Comparison of ENCODE assay signal across 8 cellular contexts in genomic region chr14:24139272-24139934, GRCh38. TPM values are rescaled to one million over a fixed set of nuclear protein-coding genes. Genes with fewer than 3 reads are reported as not detected.
DNase-seq lines count a peak whose midpoint lies in the region; ATAC-seq and TF ChIP-seq lines count a peak whose summit lies in the region.

No MANE protein-coding gene starts in this region.

- H3K79me2 ChIP-seq in SU-DHL-6 (ENCODE audit: insufficient read depth, low read length): peaks cover 20% of the 10 kb centered on the region

- H3K9me2 ChIP-seq in SU-DHL-6 (replicated peaks; ENCODE audit: insufficient read depth, low read length): no peaks in the 10 kb centered on the region

- peaks cover 18 to 74% (median 67%) of the 10 kb centered on the region in 4 donors for H3K4me1 ChIP-seq in stomach

- H3K4me3 ChIP-seq in SU-DHL-6 (ENCODE audit: insufficient read depth, low read length, poor library complexity, severe bottlenecking): peak overlapping the region; percentile 73
- peak overlapping the region; percentile 18 for H3K4me3 ChIP-seq in fibroblast of villous mesenchyme (ENCODE audit: low read depth, low read length)
- H3K4me3 ChIP-seq in stomach: peak overlapping the region in 1 of 4 donors; percentile 71

- no peaks in the 10 kb centered on the region for H3K27me3 Mint-ChIP-seq in activated T-cell treated with anti-CD3 and anti-CD28 coated beads, Interleukin-2, amount 50 U/mL, for 4 hours (ENCODE audit: low read depth)

- peak overlapping the region; percentile 80 for H3K9ac ChIP-seq in SU-DHL-6 (ENCODE audit: low read length)

- H3K4me1 Mint-ChIP-seq in activated T-cell treated with anti-CD3 and anti-CD28 coated beads, Interleukin-2, amount 50 U/mL, for 4 hours (ENCODE audit: low read depth): peaks cover 68% of the 10 kb centered on the region

- H3K27ac ChIP-seq in SU-DHL-6 (ENCODE audit: low read depth, low read length): peak overlapping the region; percentile 23; the same call in 1 of the 2 replicates
- H3K27ac ChIP-seq in stomach: peak overlapping the region in 4 of 5 donors; percentile 14 to 92 (median 60)

- no peak for DNase-seq in activated T-cell treated with anti-CD3 and anti-CD28 coated beads, Interleukin-2, amount 50 U/mL, for 4 hours
- no peak for DNase-seq in activated T-cell treated with anti-CD3 and anti-CD28 coated beads, Interleukin-2, amount 50 U/mL, for 1 hour
- DNase-seq in fibroblast of villous mesenchyme (ENCODE audit: low read depth): no peak
- DNase-seq in stomach: no peak
- DNase-seq in cerebellar cortex (ENCODE audit: low spot score): no peak
- no peak for DNase-seq in NK-92 (lab: John Stamatoyannopoulos, UW; ENCODE audit: unreplicated experiment)
- no peak for DNase-seq in NCI-H1436 treated with DMSO at 0.1 percent for 48 hours (lab: John Stamatoyannopoulos, UW)

- H3K36me3 Mint-ChIP-seq in activated T-cell treated with anti-CD3 and anti-CD28 coated beads, Interleukin-2, amount 50 U/mL, for 4 hours (ENCODE audit: insufficient read depth): peaks cover 36% of the 10 kb centered on the region

- no peak for ATAC-seq in activated T-cell treated with anti-CD3 and anti-CD28 coated beads, Interleukin-2, amount 50 U/mL, for 4 hours

- no peak for TF ChIP-seq EP300 in stomach (IDR thresholded peaks at IDR 0.05)

- no peaks in the 10 kb centered on the region for H3K9me3 ChIP-seq in SU-DHL-6 (ENCODE audit: insufficient read depth, low read length)
- H3K9me3 ChIP-seq in stomach: no peaks in the 10 kb centered on the region

- no peak for TF ChIP-seq CTCF in SU-DHL-6 (IDR thresholded peaks at IDR 0.05; ENCODE audit: insufficient read depth, low read length, poor library complexity, severe bottlenecking)
- TF ChIP-seq CTCF in fibroblast of villous mesenchyme (IDR thresholded peaks at IDR 0.05; ENCODE audit: insufficient read depth, low read depth, low read length): no peak
- TF ChIP-seq CTCF in stomach (IDR thresholded peaks at IDR 0.05): no peak

- intact Hi-C loops in stomach (cut with DNase I; ENCODE audit: low total_unique reads): no loop called here

- no peaks in the 10 kb centered on the region for H4K20me1 ChIP-seq in SU-DHL-6 (ENCODE audit: low read depth, low read length)

- H3K27me3 ChIP-seq in SU-DHL-6 (ENCODE audit: low read length) (no peaks in the 10 kb centered on the region), stomach (no peaks in the 10 kb centered on the region)

- TF ChIP-seq POLR2A in stomach (IDR thresholded peaks at IDR 0.05): no peak

- H3K9me3 Mint-ChIP-seq in activated T-cell treated with anti-CD3 and anti-CD28 coated beads, Interleukin-2, amount 50 U/mL, for 4 hours: no peaks in the 10 kb centered on the region

- H3K4me3 Mint-ChIP-seq in activated T-cell treated with anti-CD3 and anti-CD28 coated beads, Interleukin-2, amount 50 U/mL, for 4 hours: peak overlapping the region; percentile 72

- H3K4me2 ChIP-seq in SU-DHL-6 (ENCODE audit: low read depth, low read length, poor library complexity, severe bottlenecking): peak overlapping the region; percentile 89

- 75 to 87% (median 78%) methylated on average over 9 of the region's 9 CpGs for whole genome bisulfite sequencing in stomach, 5 donors

- H3F3A ChIP-seq in SU-DHL-6 (ENCODE audit: insufficient read depth): peaks cover 39% of the 10 kb centered on the region

- H2AFZ ChIP-seq in SU-DHL-6 (ENCODE audit: low read depth, low read length, severe bottlenecking): no peak overlapping the region

- H3K36me3 ChIP-seq in SU-DHL-6 (ENCODE audit: low read length): 0 out of 2 replicates have a peak, but pooled peaks cover 2% of the 10 kb centered on the region
- H3K36me3 ChIP-seq in stomach: peaks cover 28 to 43% (median 37%) of the 10 kb centered on the region in 4 donors

RNA-seq across cellular contexts. Expression of gene EMC9, which starts 2.0 kb away (rescaled TPM):
- 10 to 100 TPM; 15.9 to 18.9 (median 17.4) TPM for total RNA-seq in activated T-cell treated with anti-CD3 and anti-CD28 coated beads, Interleukin-2, amount 50 U/mL, for 4 hours
- total RNA-seq in fibroblast of villous mesenchyme (9.9 and 17.4 TPM in 2 replicates), stomach (10 to 100 TPM in 1 of 5 donors, 1 to 10 TPM in 4; 1.3 to 33.9 (median 4.6) TPM)
- 10 to 100 TPM; 32.0 to 59.6 (median 42.9) TPM for polyA plus RNA-seq in stomach

RNA-seq across cellular contexts. Expression of gene PSME1, which starts 3.4 kb away (rescaled TPM):
- total RNA-seq in activated T-cell treated with anti-CD3 and anti-CD28 coated beads, Interleukin-2, amount 50 U/mL, for 4 hours: 100 to 1,000 TPM; 354 to 391 (median 378) TPM
- total RNA-seq in fibroblast of villous mesenchyme (95.7 and 147 TPM in 2 replicates), stomach (100 to 1,000 TPM in 1 of 5 donors, 10 to 100 TPM in 4; 38.5 to 129 (median 91.1) TPM)
- 100 to 1,000 TPM; 217 to 322 (median 310) TPM for polyA plus RNA-seq in stomach

RNA-seq across cellular contexts. Expression of gene PSME2, which starts 7.0 kb away (rescaled TPM):
- 100 to 1,000 TPM; 433 to 479 (median 471) TPM for total RNA-seq in activated T-cell treated with anti-CD3 and anti-CD28 coated beads, Interleukin-2, amount 50 U/mL, for 4 hours
- total RNA-seq in fibroblast of villous mesenchyme (141 and 151 TPM in 2 replicates), stomach (100 to 1,000 TPM in 2 of 5 donors, 10 to 100 TPM in 3; 62.4 to 339 (median 83.9) TPM)
- polyA plus RNA-seq in stomach: 100 to 1,000 TPM; 302 to 421 (median 403) TPM

RNA-seq across cellular contexts. Expression of gene RNF31, which starts 7.9 kb away (rescaled TPM):
- 100 to 1,000 TPM in 2 of 3 donors, 10 to 100 TPM in 1; 99.4 to 108 (median 106) TPM for total RNA-seq in activated T-cell treated with anti-CD3 and anti-CD28 coated beads, Interleukin-2, amount 50 U/mL, for 4 hours
- total RNA-seq in fibroblast of villous mesenchyme (37.4 and 38.0 TPM in 2 replicates), stomach (100 to 1,000 TPM in 2 of 5 donors, 10 to 100 TPM in 3; 53.2 to 523 (median 94.2) TPM)
- 10 to 100 TPM; 64.0 to 88.7 (median 68.6) TPM for polyA plus RNA-seq in stomach

RNA-seq across cellular contexts. Expression of gene FITM1, which starts 8.9 kb away (rescaled TPM):
- 1 to 10 TPM in 1 of 3 donors, under 1 TPM in 2; 0.38 to 1.3 (median 0.69) TPM for total RNA-seq in activated T-cell treated with anti-CD3 and anti-CD28 coated beads, Interleukin-2, amount 50 U/mL, for 4 hours
- total RNA-seq in fibroblast of villous mesenchyme (not detected in 2 replicates), stomach (10 to 100 TPM in 1 of 5 donors, under 1 TPM in 1, not detected in 3; 0.87 to 80.5 TPM)
- polyA plus RNA-seq in stomach: 1 to 10 TPM; 1.9 to 2.6 (median 2.2) TPM
